ENCODE assay signal across 12 cellular contexts in the genomic region with DNA sequence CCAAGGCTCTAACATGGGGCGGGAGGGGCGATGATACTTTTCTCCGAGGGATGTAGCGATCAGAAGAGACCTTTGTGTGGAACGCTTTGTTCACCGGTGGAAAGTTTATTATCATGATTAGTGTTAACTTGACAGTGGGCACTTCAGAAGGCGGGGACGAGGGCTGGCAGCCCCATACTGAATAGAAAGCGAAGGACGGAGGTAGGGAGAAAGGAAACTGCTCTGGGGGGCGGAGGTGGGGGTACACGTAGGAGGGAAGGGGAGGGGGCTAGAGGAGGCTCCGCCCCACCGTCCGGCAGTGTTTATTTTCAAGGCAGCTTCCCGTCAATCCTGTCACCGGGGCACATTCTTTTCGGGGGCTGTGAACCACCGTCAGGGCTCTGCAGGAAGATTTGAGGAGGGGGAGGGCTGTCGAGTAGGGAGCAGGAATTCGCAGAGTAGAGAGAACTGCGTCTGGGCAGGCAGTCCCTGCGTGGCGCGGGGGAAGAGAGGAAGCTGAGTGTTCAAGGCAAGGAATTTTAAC. TPM values are rescaled to one million over a fixed set of nuclear protein-coding genes. Genes with fewer than 3 reads are reported as not detected.
DNase-seq lines count a peak whose midpoint lies in the region; TF ChIP-seq lines count a peak whose summit lies in the region.
"Had no signal": no experiment of that assay in that cellular context is flagged by ENCODE, and none has a peak within 500 bp of the region (broad histone marks: within the 10 kb centered on the region; RNA-seq: fewer than 3 reads in every experiment).

No MANE protein-coding gene starts in this region.

- H3K9me3 ChIP-seq in SJSA1 (replicated peaks) (no peaks in the 10 kb centered on the region), osteoblast (ENCODE audit: low read depth, low read length) (no peaks in the 10 kb centered on the region), vagina (no peaks in the 10 kb centered on the region)
- H3K9me3 ChIP-seq: prostate gland had no signal

- H3K27ac ChIP-seq in SJSA1 = no peak overlapping the region
- H3K27ac ChIP-seq in osteoblast (ENCODE audit: low read depth, low read length) = no peak overlapping the region
- H3K27ac ChIP-seq in vagina = no peak overlapping the region
- H3K27ac ChIP-seq: GM23248, prostate gland had no signal

- H3K4me2 ChIP-seq in osteoblast (ENCODE audit: insufficient read depth, low read length) = no peak overlapping the region

- H3K36me3 ChIP-seq in SJSA1 (no peaks in the 10 kb centered on the region), osteoblast (ENCODE audit: insufficient read depth, low read length) (no peaks in the 10 kb centered on the region), vagina (no peaks in the 10 kb centered on the region)
- H3K36me3 ChIP-seq: prostate gland had no signal

- H3K27ac Mint-ChIP-seq in glutamatergic neuron (ENCODE audit: unreplicated experiment) = no peak overlapping the region

- H3K27me3 ChIP-seq in SJSA1 (replicated peaks) (peaks cover 36% of the 10 kb centered on the region), osteoblast (ENCODE audit: insufficient read depth, low read length) (peaks cover 92% of the 10 kb centered on the region), vagina (peaks cover 41% of the 10 kb centered on the region)

- peaks cover 5% of the 10 kb centered on the region for H3K4me1 Mint-ChIP-seq in glutamatergic neuron (ENCODE audit: low read depth, unreplicated experiment)

- TF ChIP-seq CTCF in GM12865 (IDR thresholded peaks at IDR 0.05; ENCODE audit: insufficient read depth, low read depth, low read length, missing control alignments) = no peak
- TF ChIP-seq CTCF in glutamatergic neuron (IDR thresholded peaks at IDR 0.05; ENCODE audit: partially characterized antibody, unreplicated experiment) = no peak
- no peak for TF ChIP-seq CTCF in osteoblast (IDR thresholded peaks at IDR 0.05; ENCODE audit: extremely low read depth, low read depth, low read length)
- TF ChIP-seq CTCF in vagina (IDR thresholded peaks at IDR 0.05) = no peak

- H3K4me3 ChIP-seq in GM12865 (ENCODE audit: low read depth, low read length) = peak overlapping the region; percentile 14; the same call in 1 of the 2 replicates
- H3K4me3 ChIP-seq in SJSA1 = 0 out of 2 replicates have a peak overlapping the region, but pooled peaks have one; percentile 6
- no peak overlapping the region for H3K4me3 ChIP-seq in osteoblast (ENCODE audit: insufficient read depth, low read length)
- no peak overlapping the region for H3K4me3 ChIP-seq in vagina
- H3K4me3 ChIP-seq: GM23248, prostate gland had no signal

- intact Hi-C loops in vagina (cut with DNase I) = no loop called here

- H3K4me1 ChIP-seq in SJSA1 (replicated peaks) = peaks cover 8% of the 10 kb centered on the region
- H3K4me1 ChIP-seq in osteoblast (ENCODE audit: insufficient read depth, low read length) = no peaks in the 10 kb centered on the region
- peaks cover 23% of the 10 kb centered on the region for H3K4me1 ChIP-seq in vagina
- H3K4me1 ChIP-seq: prostate gland had no signal

- no peak for DNase-seq in GM12865 (ENCODE audit: low read depth)
- DNase-seq in SJSA1 (ENCODE audit: low read depth in 1 of 2, low spot score in 2 of 2) = no peak
- no peak for DNase-seq in glutamatergic neuron
- peak; percentile 69 for DNase-seq in osteoblast (ENCODE audit: insufficient read length, low spot score, missing footprints)
- DNase-seq in cerebellum (ENCODE audit: low spot score) = no peak
- DNase-seq in vagina (ENCODE audit: extremely low spot score in 2 of 2) = no peak
- DNase-seq in AG20443 (ENCODE audit: low spot score) = no peak
- DNase-seq: effector memory CD4-positive, alpha-beta T cell; GM23248; NCI-H526 treated with DMSO at 0.1 percent for 48 hours; SW 1271 had no signal

- H3K27me3 Mint-ChIP-seq in glutamatergic neuron (ENCODE audit: unreplicated experiment) = peaks cover 53% of the 10 kb centered on the region

- TF ChIP-seq POLR2A in vagina (IDR thresholded peaks at IDR 0.05) = no peak

- no peaks in the 10 kb centered on the region for H4K20me1 ChIP-seq in osteoblast (ENCODE audit: insufficient read depth, low read length)

- no peak overlapping the region for H2AFZ ChIP-seq in osteoblast (ENCODE audit: low read length)
- H2AFZ ChIP-seq: GM23248 had no signal

- H3K36me3 Mint-ChIP-seq in glutamatergic neuron (ENCODE audit: unreplicated experiment) = no peaks in the 10 kb centered on the region

- H3K4me3 Mint-ChIP-seq in glutamatergic neuron (ENCODE audit: unreplicated experiment) = peak overlapping the region; percentile 46

- no peaks in the 10 kb centered on the region for H3K79me2 ChIP-seq in osteoblast (ENCODE audit: insufficient read depth, low read length)

- H3K9me3 Mint-ChIP-seq in glutamatergic neuron (ENCODE audit: unreplicated experiment) = peaks cover 1% of the 10 kb centered on the region

RNA-seq across cellular contexts. Expression of a gene that starts 9.4 kb away (rescaled TPM):
- 1.4 TPM in 1 of 2 replicates, not detected in the other for total RNA-seq in SJSA1 (2014; rRNA removed; shearing (Covaris generic))
- not detected for total RNA-seq in glutamatergic neuron (ENCODE audit: unreplicated experiment)
- total RNA-seq in osteoblast = not detected in 2 replicates
- total RNA-seq in cerebellum = not detected
- not detected for total RNA-seq in vagina
- total RNA-seq: GM23248, prostate gland had no signal

Comparison
In these comparisons a context has a peak if more than half of its experiments do, and no peak if none do; other contexts are left out.
1. H3K4me3 ChIP-seq: peak in GM12865 (single experiment) and SJSA1 (single experiment); none in osteoblast (single experiment) and vagina (0 of 2).